In the genomic region with DNA sequence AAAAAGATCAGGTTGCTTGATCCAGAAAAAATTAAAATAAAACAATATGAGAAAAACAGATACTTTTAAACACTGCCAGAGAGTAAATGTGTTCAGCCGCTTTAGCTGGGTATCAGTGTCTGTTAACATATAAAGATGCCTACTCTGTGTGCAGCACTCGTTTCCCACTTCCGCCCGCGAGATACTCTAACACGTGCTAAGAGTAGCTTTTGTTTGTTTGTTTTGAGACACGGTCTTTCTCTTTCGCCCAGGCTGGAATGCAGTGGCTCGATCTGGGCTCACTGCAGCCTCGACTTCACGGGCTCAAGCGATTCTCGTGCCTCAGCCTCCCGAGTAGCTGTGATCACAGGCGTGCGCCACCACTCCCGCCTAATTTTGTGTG, we compare ENCODE assay signal across 8 cellular contexts. TPM values are rescaled to one million over a fixed set of nuclear protein-coding genes. Genes with fewer than 3 reads are reported as not detected.
A peak's percentile ranks its signal among the peaks of the same experiment; 100 is the strongest.
DNase-seq lines count a peak whose midpoint lies in the region; ATAC-seq and TF ChIP-seq lines count a peak whose summit lies in the region.

No MANE protein-coding gene starts in this region.

- CTCF ChIA-PET in RWPE1 (lab: Yijun Ruan, JAX): interaction anchor here (0.7 kb wide), 2 partner anchors 29 to 70 kb away, joined by 3 to 6 read pairs; no protein-coding TSS in a partner anchor

- no peak overlapping the region for H3K27ac ChIP-seq in ACC112 (ENCODE audit: low read depth, low read length)
- H3K27ac ChIP-seq in RWPE1: peak overlapping the region; percentile 80
- H3K27ac ChIP-seq in ectodermal cell (ENCODE audit: insufficient read depth, low read depth, low read length, poor library complexity, severe bottlenecking): no peak overlapping the region

- ATAC-seq in GM19035 (IDR thresholded peaks at IDR 0.05; ENCODE audit: unreplicated experiment) (peak; percentile 6), naive B cell (ENCODE audit: low read depth in 2 of 2) (peak; percentile 50 to 51), HG02884 (IDR thresholded peaks at IDR 0.05; ENCODE audit: unreplicated experiment) (no peak)

- H3K36me3 Mint-ChIP-seq in naive B cell: peaks cover 0 to 18% of the 10 kb centered on the region in 2 donors

- peaks cover 45 to 58% (median 47%) of the 10 kb centered on the region in 3 donors for H3K4me1 Mint-ChIP-seq in naive B cell

- H3K9me3 ChIP-seq in ectodermal cell (ENCODE audit: control insufficient read depth, low read length): no peaks in the 10 kb centered on the region

- H3K27me3 Mint-ChIP-seq in naive B cell: no peaks in the 10 kb centered on the region

- H3K4me3 ChIP-seq in ACC112 (ENCODE audit: low read depth, low read length) (peak overlapping the region; percentile 92), ectodermal cell (ENCODE audit: insufficient read depth, low read depth, low read length) (peak overlapping the region; percentile 93)

- DNase-seq in RWPE1 (ENCODE audit: low spot score) (no peak), naive B cell (no peak), GOT3 (lab: John Stamatoyannopoulos, UW) (no peak), GM10266 (ENCODE audit: extremely low spot score) (no peak)

- H3K27ac Mint-ChIP-seq in naive B cell: peak overlapping the region; percentile 86 to 95 (median 93)

- H3K4me1 ChIP-seq in ACC112 (ENCODE audit: control insufficient read depth, insufficient read depth, low read length, unreplicated experiment): peaks cover 7% of the 10 kb centered on the region
- peaks cover 7% of the 10 kb centered on the region for H3K4me1 ChIP-seq in ectodermal cell (ENCODE audit: control insufficient read depth, insufficient read depth, low read length)

- no peaks in the 10 kb centered on the region for H3K27me3 ChIP-seq in ACC112 (ENCODE audit: insufficient read depth, low read length)
- no peaks in the 10 kb centered on the region for H3K27me3 ChIP-seq in ectodermal cell (ENCODE audit: control insufficient read depth, insufficient read depth, low read length, poor library complexity, severe bottlenecking)

- POLR2A ChIA-PET in RWPE1 (lab: Yijun Ruan, JAX; ENCODE audit: low non-redundant PET): no interaction called here

- WGBS in ectodermal cell, 2 experiments: 51 to 54% methylated on average over 14 to 15 of the region's 17 CpGs

- TF ChIP-seq CTCF in RWPE1 (conservative IDR thresholded peaks at IDR 0.05; ENCODE audit: low read depth): no peak
- no peak for TF ChIP-seq CTCF in GM10266 (IDR thresholded peaks at IDR 0.05; ENCODE audit: control insufficient read depth, insufficient read depth, low read depth, missing control alignments)

- H3K9me3 Mint-ChIP-seq in naive B cell: no peaks in the 10 kb centered on the region

- H3K36me3 ChIP-seq in ACC112 (ENCODE audit: insufficient read depth, low read length) (no peaks in the 10 kb centered on the region), ectodermal cell (ENCODE audit: control insufficient read depth, insufficient read depth, low read length) (peaks cover 7% of the 10 kb centered on the region)

- H3K4me3 Mint-ChIP-seq in naive B cell: peak overlapping the region; percentile 91 to 99 (median 96)

- H3K79me2 ChIP-seq in ACC112 (ENCODE audit: control insufficient read depth, insufficient read depth, low read length, unreplicated experiment): peaks cover 5% of the 10 kb centered on the region

- H2AFZ ChIP-seq in ACC112 (ENCODE audit: low read length, unreplicated experiment): no peak overlapping the region

RNA-seq across cellular contexts. Expression of a gene that starts 0.5 kb away (rescaled TPM):
- 69.0 TPM for polyA plus RNA-seq in ectodermal cell (2013, experiment 1 of 4)
- 63.1 TPM for polyA plus RNA-seq in ectodermal cell (2013, experiment 2 of 4)
- polyA plus RNA-seq in ectodermal cell (2013, experiment 3 of 4): 48.4 TPM
- 55.5 TPM for polyA plus RNA-seq in ectodermal cell (2013, experiment 4 of 4)
- 10 to 100 TPM; 12.3 to 49.5 (median 27.4) TPM for polyA plus RNA-seq in naive B cell (ENCODE audit: low read depth in 6 of 6)

RNA-seq across cellular contexts. Expression of a gene that starts 7.9 kb away (rescaled TPM):
- polyA plus RNA-seq in ectodermal cell (2013, experiment 1 of 4): 26.9 TPM
- 23.3 TPM for polyA plus RNA-seq in ectodermal cell (2013, experiment 2 of 4)
- polyA plus RNA-seq in ectodermal cell (2013, experiment 3 of 4): 20.6 TPM
- polyA plus RNA-seq in ectodermal cell (2013, experiment 4 of 4): 21.6 TPM
- polyA plus RNA-seq in naive B cell (ENCODE audit: low read depth in 6 of 6): 10 to 100 TPM; 29.8 to 65.0 (median 39.7) TPM

RNA-seq across cellular contexts. Expression of a gene that starts 32.5 kb away (rescaled TPM):
- 363 TPM for polyA plus RNA-seq in ectodermal cell (2013, experiment 1 of 4)
- 490 TPM for polyA plus RNA-seq in ectodermal cell (2013, experiment 2 of 4)
- 273 TPM for polyA plus RNA-seq in ectodermal cell (2013, experiment 3 of 4)
- polyA plus RNA-seq in ectodermal cell (2013, experiment 4 of 4): 306 TPM
- 100 to 1,000 TPM in 4 of 6 donors, 10 to 100 TPM in 2; 68.6 to 242 (median 132) TPM for polyA plus RNA-seq in naive B cell (ENCODE audit: low read depth in 6 of 6)

RNA-seq across cellular contexts. Expression of a gene that starts 33.6 kb away (rescaled TPM):
- 3.4 TPM for polyA plus RNA-seq in ectodermal cell (2013, experiment 1 of 4)
- polyA plus RNA-seq in ectodermal cell (2013, experiment 2 of 4): 3.4 TPM
- 2.5 TPM for polyA plus RNA-seq in ectodermal cell (2013, experiment 3 of 4)
- 1.8 TPM for polyA plus RNA-seq in ectodermal cell (2013, experiment 4 of 4)
- under 1 TPM in 4 of 6 donors, not detected in 2; 0.17 to 0.57 (median 0.33) TPM for polyA plus RNA-seq in naive B cell (ENCODE audit: low read depth in 6 of 6)

RNA-seq across cellular contexts. Expression of a gene that starts 51.1 kb away (rescaled TPM):
- polyA plus RNA-seq in ectodermal cell (2013, experiment 1 of 4): 4.8 TPM
- polyA plus RNA-seq in ectodermal cell (2013, experiment 2 of 4): 5.7 TPM
- polyA plus RNA-seq in ectodermal cell (2013, experiment 3 of 4): 4.9 TPM
- 4.4 TPM for polyA plus RNA-seq in ectodermal cell (2013, experiment 4 of 4)
- polyA plus RNA-seq in naive B cell (ENCODE audit: low read depth in 6 of 6): 1 to 10 TPM in 5 of 6 donors, not detected in 1; 2.1 to 4.9 (median 2.2) TPM
